ENCODE assay signal across 8 cellular contexts in genomic region chr16:67184453-67185002, GRCh38. TPM values are rescaled to one million over a fixed set of nuclear protein-coding genes. Genes with fewer than 3 reads are reported as not detected.
A peak's percentile ranks its signal among the peaks of the same experiment; 100 is the strongest.
DNase-seq lines count a peak whose midpoint lies in the region; ATAC-seq and TF ChIP-seq lines count a peak whose summit lies in the region.

No MANE protein-coding gene starts in this region.

- intact Hi-C loops in vagina (cut with DNase I): loop anchor here (5.0 kb wide), 1 partner anchor 32 kb away; the partner anchor contains the start of gene B3GNT9

- H3K9me3 ChIP-seq in mesodermal cell (ENCODE audit: control insufficient read depth, low read length) (no peaks in the 10 kb centered on the region), vagina (no peaks in the 10 kb centered on the region)

- TF ChIP-seq POLR2A in vagina (IDR thresholded peaks at IDR 0.05): no peak

- 14 to 15% methylated on average over 51 to 59 of the region's 59 CpGs for WGBS in mesodermal cell (ENCODE audit: insufficient coverage in 2 of 2), 2 experiments

- ATAC-seq in GM19395 (IDR thresholded peaks at IDR 0.05; ENCODE audit: unreplicated experiment): peak; percentile 9
- ATAC-seq in GM18861 (IDR thresholded peaks at IDR 0.05; ENCODE audit: unreplicated experiment): no peak
- no peak for ATAC-seq in GM19351 (IDR thresholded peaks at IDR 0.05; ENCODE audit: unreplicated experiment)

- no peaks in the 10 kb centered on the region for H3K27me3 ChIP-seq in vagina

- peaks cover 25% of the 10 kb centered on the region for H3K4me1 ChIP-seq in mesodermal cell (ENCODE audit: control insufficient read depth, insufficient read depth, low read length, poor library complexity, severe bottlenecking)
- peaks cover 30% of the 10 kb centered on the region for H3K4me1 ChIP-seq in vagina

- no peak for TF ChIP-seq CTCF in vagina (IDR thresholded peaks at IDR 0.05)

- H3K4me3 ChIP-seq in Jurkat, Clone E6-1 (ENCODE audit: low read length): peak overlapping the region; percentile 87
- H3K4me3 ChIP-seq in mesodermal cell (ENCODE audit: extremely low read depth, insufficient read depth, low read length, poor library complexity, severe bottlenecking) (peak overlapping the region; percentile 61), vagina (peak overlapping the region; percentile 53 to 62)

- no peak for DNase-seq in Jurkat, Clone E6-1 (ENCODE audit: low read depth, low spot score)
- DNase-seq in caudate nucleus (lab: John Stamatoyannopoulos, UW) (peak in 2 of 61 donors; percentile 61 to 70), vagina (ENCODE audit: extremely low spot score in 2 of 2) (no peak)
- no peak for DNase-seq in activated CD4-positive, alpha-beta T cell treated with anti-CD3 and anti-CD28 coated beads for 48 hours

- H3K36me3 ChIP-seq in mesodermal cell (ENCODE audit: control insufficient read depth, insufficient read depth, low read length) (peaks cover 16% of the 10 kb centered on the region), vagina (no peaks in the 10 kb centered on the region)

- peak overlapping the region; percentile 99 for H3K27ac ChIP-seq in caudate nucleus (ENCODE audit: low read depth, low read length)
- H3K27ac ChIP-seq in mesodermal cell (ENCODE audit: low read depth, low read length, severe bottlenecking): no peak overlapping the region
- H3K27ac ChIP-seq in vagina: peak overlapping the region; percentile 88

RNA-seq across cellular contexts. Expression of gene MATCAP1, which starts 0.8 kb away (rescaled TPM):
- 53.0 TPM for polyA plus RNA-seq in Jurkat, Clone E6-1 (2012; ENCODE audit: insufficient read depth, insufficient read length)
- polyA plus RNA-seq in mesodermal cell (2013, experiment 1 of 2): 42.3 TPM
- 36.5 TPM for polyA plus RNA-seq in mesodermal cell (2013, experiment 2 of 2)
- 17.4 TPM for total RNA-seq in vagina

RNA-seq across cellular contexts. Expression of gene EXOC3L1, which starts 5.4 kb away (rescaled TPM):
- not detected for polyA plus RNA-seq in Jurkat, Clone E6-1 (2012; ENCODE audit: insufficient read depth, insufficient read length)
- 30.8 TPM for polyA plus RNA-seq in mesodermal cell (2013, experiment 1 of 2)
- 18.5 TPM for polyA plus RNA-seq in mesodermal cell (2013, experiment 2 of 2)
- 2.5 TPM for total RNA-seq in vagina

RNA-seq across cellular contexts. Expression of gene E2F4, which starts 7.4 kb away (rescaled TPM):
- polyA plus RNA-seq in Jurkat, Clone E6-1 (2012; ENCODE audit: insufficient read depth, insufficient read length): 101 TPM
- polyA plus RNA-seq in mesodermal cell (2013, experiment 1 of 2): 69.4 TPM
- polyA plus RNA-seq in mesodermal cell (2013, experiment 2 of 2): 57.6 TPM
- total RNA-seq in vagina: 78.1 TPM

RNA-seq across cellular contexts. Expression of gene NOL3, which starts 14.2 kb away (rescaled TPM):
- polyA plus RNA-seq in Jurkat, Clone E6-1 (2012; ENCODE audit: insufficient read depth, insufficient read length): 13.8 TPM
- polyA plus RNA-seq in mesodermal cell (2013, experiment 1 of 2): 11.0 TPM
- polyA plus RNA-seq in mesodermal cell (2013, experiment 2 of 2): 11.2 TPM
- total RNA-seq in vagina: 19.2 TPM

RNA-seq across cellular contexts. Expression of gene ELMO3, which starts 14.4 kb away (rescaled TPM):
- polyA plus RNA-seq in Jurkat, Clone E6-1 (2012; ENCODE audit: insufficient read depth, insufficient read length): 4.7 TPM
- 2.7 TPM for polyA plus RNA-seq in mesodermal cell (2013, experiment 1 of 2)
- 2.3 TPM for polyA plus RNA-seq in mesodermal cell (2013, experiment 2 of 2)
- 21.6 TPM for total RNA-seq in vagina
